In the genomic region with DNA sequence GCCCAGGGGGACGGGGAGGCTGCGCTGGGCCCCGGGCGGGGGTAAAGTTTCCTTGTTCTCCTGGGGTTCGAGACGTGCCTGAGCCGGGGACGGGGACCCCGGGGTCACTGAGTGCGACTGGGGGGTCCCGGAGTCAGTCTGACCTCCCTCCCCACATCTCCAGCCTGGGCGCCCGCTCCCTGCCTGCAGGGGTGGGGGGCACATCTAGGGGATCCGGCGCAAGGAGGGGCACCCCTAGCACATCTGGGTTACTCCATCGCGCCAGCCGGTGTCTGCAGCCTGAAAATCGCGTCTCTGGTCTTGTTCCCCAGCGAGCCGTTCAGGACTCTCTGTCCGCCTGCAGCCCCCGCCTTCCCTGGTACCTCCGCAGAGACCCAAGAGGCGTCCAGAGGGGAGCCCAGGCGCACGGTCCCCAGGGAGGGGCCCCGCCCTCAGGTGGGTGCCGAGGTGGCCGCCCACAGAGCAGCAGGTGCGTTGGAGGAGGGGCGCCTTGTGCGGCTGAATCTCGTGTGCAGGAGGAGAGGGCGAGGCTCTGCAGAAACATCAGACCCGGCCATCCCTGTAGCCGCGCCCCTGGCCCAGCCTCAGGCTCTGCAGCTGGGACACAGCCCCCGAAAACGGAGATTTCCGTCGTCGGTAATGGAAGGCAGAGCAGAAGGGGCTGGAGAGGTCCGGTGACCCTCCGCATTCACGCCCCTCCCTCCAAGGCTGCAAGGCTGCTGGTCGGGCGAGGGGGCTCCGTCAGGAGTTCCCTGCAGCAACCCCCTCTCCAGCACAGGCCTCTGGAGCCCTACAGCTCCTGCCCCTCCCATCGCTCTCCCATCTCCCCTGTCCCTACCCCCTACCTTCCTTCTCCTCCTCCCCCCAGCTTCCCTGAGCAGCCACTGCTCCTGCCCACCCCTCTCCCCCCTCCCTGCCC, we compare ENCODE assay signal across 15 cellular contexts. TPM values are rescaled to one million over a fixed set of nuclear protein-coding genes. Genes with fewer than 3 reads are reported as not detected.
DNase-seq lines count a peak whose midpoint lies in the region; ATAC-seq and TF ChIP-seq lines count a peak whose summit lies in the region.
"Had no signal": no experiment of that assay in that cellular context is flagged by ENCODE, and none has a peak within 500 bp of the region (broad histone marks: within the 10 kb centered on the region; RNA-seq: fewer than 3 reads in every experiment).

No MANE protein-coding gene starts in this region.

- H3K4me1 ChIP-seq in GM23338 (ENCODE audit: insufficient read depth) (no peaks in the 10 kb centered on the region), iPS-18a (ENCODE audit: control insufficient read depth, low read depth, low read length) (no peaks in the 10 kb centered on the region)
- H3K4me1 ChIP-seq: prostate gland had no signal

- no peaks in the 10 kb centered on the region for H3K36me3 ChIP-seq in GM23338 (ENCODE audit: insufficient read depth)
- no peaks in the 10 kb centered on the region for H3K36me3 ChIP-seq in iPS-18a (ENCODE audit: control insufficient read depth, low read depth, low read length)
- H3K36me3 ChIP-seq: prostate gland, thoracic aorta had no signal

- ATAC-seq in GM23338 (peak; percentile 32), GM18511 (IDR thresholded peaks at IDR 0.05; ENCODE audit: unreplicated experiment) (no peak), GM19328 (IDR thresholded peaks at IDR 0.05; ENCODE audit: unreplicated experiment) (no peak)
- ATAC-seq: esophagus mucosa had no signal

- H3F3A ChIP-seq in GM23338 (replicated peaks; ENCODE audit: low read depth), result no peaks in the 10 kb centered on the region

- peaks cover 26% of the 10 kb centered on the region for H3K27me3 Mint-ChIP-seq in GM23338 (ENCODE audit: insufficient read depth, low read depth, poor library complexity)

- peak overlapping the region; percentile 85 for H2AFZ ChIP-seq in GM23338

- peak overlapping the region; percentile 59 for H3K4me3 ChIP-seq in GM23338
- peak overlapping the region; percentile 35 for H3K4me3 ChIP-seq in iPS-18a (ENCODE audit: low read length)
- H3K4me3 ChIP-seq: prostate gland, thoracic aorta had no signal

- H3K4me3 Mint-ChIP-seq in GM23338, result peak overlapping the region; percentile 63
- H3K4me3 Mint-ChIP-seq: T-helper 1 cell treated with Interleukin-12 subunit alpha and Interleukin-12 subunit beta and Interleukin-4 antibody, amounts not matched to agents 30 μg/mL and 1 μg/mL, for 36 hours had no signal

- DNase-seq in COLO668 (lab: John Stamatoyannopoulos, UW; ENCODE audit: unreplicated experiment) (peak; percentile 66), GM23338 (ENCODE audit: low spot score) (peak; percentile 68), NCI-H526 (lab: John Stamatoyannopoulos, UW) (peak; percentile 77 to 96), putamen (ENCODE audit: low spot score) (no peak)
- DNase-seq: activated CD4-positive, alpha-beta T cell treated with anti-CD3 and anti-CD28 coated beads for 4 hours; dermis blood vessel endothelial cell; MM.1S; NCI-H524 had no signal

- no peak overlapping the region for H3K27ac ChIP-seq in GM23338 (ENCODE audit: low read depth)
- no peak overlapping the region for H3K27ac ChIP-seq in iPS-18a (ENCODE audit: low read length)
- H3K27ac ChIP-seq: prostate gland, thoracic aorta had no signal

- peaks cover 10% of the 10 kb centered on the region for H3K4me1 Mint-ChIP-seq in GM23338

- H3K4me2 ChIP-seq in GM23338, result peak overlapping the region; percentile 84

- H3K9me2 ChIP-seq in GM23338 (ENCODE audit: insufficient read depth), result no peaks in the 10 kb centered on the region

- no peak overlapping the region for H3K9ac ChIP-seq in iPS-18a (ENCODE audit: low read length)

- no peak overlapping the region for H3K27ac Mint-ChIP-seq in GM23338
- H3K27ac Mint-ChIP-seq: T-helper 1 cell treated with Interleukin-12 subunit alpha and Interleukin-12 subunit beta and Interleukin-4 antibody, amounts not matched to agents 30 μg/mL and 1 μg/mL, for 36 hours had no signal

- H4K20me1 ChIP-seq in GM23338 (replicated peaks; ENCODE audit: insufficient read depth), result no peaks in the 10 kb centered on the region

- H3K79me2 ChIP-seq in GM23338 (replicated peaks; ENCODE audit: insufficient read depth), result no peaks in the 10 kb centered on the region

- H3K9me3 ChIP-seq in iPS-18a (ENCODE audit: control insufficient read depth, low read depth, low read length), result no peaks in the 10 kb centered on the region
- H3K9me3 ChIP-seq: prostate gland, thoracic aorta had no signal

- no peaks in the 10 kb centered on the region; the same call in 2 of the 3 replicates for H3K36me3 Mint-ChIP-seq in GM23338 (ENCODE audit: low read depth)

- H3K27me3 ChIP-seq in GM23338 (ENCODE audit: insufficient read depth) (peaks cover 18% of the 10 kb centered on the region), iPS-18a (ENCODE audit: control insufficient read depth, insufficient read depth, low read length) (peaks cover 33% of the 10 kb centered on the region)

- peaks cover 2% of the 10 kb centered on the region; the same call in 1 of the 3 replicates for H3K9me3 Mint-ChIP-seq in GM23338
- H3K9me3 Mint-ChIP-seq: T-helper 1 cell treated with Interleukin-12 subunit alpha and Interleukin-12 subunit beta and Interleukin-4 antibody, amounts not matched to agents 30 μg/mL and 1 μg/mL, for 36 hours had no signal

- no peak for TF ChIP-seq CTCF in GM23338 (conservative IDR thresholded peaks at IDR 0.05; ENCODE audit: low read depth in 2 of 2)

TF ChIP-seq in GM23338, 12 proteins besides CTCF, POLR2A, EP300 and RAD21 (continues in another document):
- TF ChIP-seq, protein P1, sequence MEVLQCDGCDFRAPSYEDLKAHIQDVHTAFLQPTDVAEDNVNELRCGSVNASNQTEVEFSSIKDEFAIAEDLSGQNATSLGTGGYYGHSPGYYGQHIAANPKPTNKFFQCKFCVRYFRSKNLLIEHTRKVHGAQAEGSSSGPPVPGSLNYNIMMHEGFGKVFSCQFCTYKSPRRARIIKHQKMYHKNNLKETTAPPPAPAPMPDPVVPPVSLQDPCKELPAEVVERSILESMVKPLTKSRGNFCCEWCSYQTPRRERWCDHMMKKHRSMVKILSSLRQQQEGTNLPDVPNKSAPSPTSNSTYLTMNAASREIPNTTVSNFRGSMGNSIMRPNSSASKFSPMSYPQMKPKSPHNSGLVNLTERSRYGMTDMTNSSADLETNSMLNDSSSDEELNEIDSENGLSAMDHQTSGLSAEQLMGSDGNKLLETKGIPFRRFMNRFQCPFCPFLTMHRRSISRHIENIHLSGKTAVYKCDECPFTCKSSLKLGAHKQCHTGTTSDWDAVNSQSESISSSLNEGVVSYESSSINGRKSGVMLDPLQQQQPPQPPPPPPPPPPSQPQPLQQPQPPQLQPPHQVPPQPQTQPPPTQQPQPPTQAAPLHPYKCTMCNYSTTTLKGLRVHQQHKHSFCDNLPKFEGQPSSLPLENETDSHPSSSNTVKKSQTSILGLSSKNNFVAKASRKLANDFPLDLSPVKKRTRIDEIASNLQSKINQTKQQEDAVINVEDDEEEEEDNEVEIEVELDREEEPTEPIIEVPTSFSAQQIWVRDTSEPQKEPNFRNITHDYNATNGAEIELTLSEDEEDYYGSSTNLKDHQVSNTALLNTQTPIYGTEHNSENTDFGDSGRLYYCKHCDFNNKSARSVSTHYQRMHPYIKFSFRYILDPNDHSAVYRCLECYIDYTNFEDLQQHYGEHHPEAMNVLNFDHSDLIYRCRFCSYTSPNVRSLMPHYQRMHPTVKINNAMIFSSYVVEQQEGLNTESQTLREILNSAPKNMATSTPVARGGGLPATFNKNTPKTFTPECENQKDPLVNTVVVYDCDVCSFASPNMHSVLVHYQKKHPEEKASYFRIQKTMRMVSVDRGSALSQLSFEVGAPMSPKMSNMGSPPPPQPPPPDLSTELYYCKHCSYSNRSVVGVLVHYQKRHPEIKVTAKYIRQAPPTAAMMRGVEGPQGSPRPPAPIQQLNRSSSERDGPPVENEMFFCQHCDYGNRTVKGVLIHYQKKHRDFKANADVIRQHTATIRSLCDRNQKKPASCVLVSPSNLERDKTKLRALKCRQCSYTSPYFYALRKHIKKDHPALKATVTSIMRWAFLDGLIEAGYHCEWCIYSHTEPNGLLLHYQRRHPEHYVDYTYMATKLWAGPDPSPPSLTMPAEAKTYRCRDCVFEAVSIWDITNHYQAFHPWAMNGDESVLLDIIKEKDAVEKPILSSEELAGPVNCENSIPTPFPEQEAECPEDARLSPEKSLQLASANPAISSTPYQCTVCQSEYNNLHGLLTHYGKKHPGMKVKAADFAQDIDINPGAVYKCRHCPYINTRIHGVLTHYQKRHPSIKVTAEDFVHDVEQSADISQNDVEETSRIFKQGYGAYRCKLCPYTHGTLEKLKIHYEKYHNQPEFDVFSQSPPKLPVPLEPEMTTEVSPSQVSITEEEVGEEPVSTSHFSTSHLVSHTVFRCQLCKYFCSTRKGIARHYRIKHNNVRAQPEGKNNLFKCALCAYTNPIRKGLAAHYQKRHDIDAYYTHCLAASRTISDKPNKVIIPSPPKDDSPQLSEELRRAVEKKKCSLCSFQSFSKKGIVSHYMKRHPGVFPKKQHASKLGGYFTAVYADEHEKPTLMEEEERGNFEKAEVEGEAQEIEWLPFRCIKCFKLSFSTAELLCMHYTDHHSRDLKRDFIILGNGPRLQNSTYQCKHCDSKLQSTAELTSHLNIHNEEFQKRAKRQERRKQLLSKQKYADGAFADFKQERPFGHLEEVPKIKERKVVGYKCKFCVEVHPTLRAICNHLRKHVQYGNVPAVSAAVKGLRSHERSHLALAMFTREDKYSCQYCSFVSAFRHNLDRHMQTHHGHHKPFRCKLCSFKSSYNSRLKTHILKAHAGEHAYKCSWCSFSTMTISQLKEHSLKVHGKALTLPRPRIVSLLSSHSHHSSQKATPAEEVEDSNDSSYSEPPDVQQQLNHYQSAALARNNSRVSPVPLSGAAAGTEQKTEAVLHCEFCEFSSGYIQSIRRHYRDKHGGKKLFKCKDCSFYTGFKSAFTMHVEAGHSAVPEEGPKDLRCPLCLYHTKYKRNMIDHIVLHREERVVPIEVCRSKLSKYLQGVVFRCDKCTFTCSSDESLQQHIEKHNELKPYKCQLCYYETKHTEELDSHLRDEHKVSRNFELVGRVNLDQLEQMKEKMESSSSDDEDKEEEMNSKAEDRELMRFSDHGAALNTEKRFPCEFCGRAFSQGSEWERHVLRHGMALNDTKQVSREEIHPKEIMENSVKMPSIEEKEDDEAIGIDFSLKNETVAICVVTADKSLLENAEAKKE (CRISPR knock-in tag; IDR thresholded peaks at IDR 0.05), result no peak
- TF ChIP-seq, protein P2, sequence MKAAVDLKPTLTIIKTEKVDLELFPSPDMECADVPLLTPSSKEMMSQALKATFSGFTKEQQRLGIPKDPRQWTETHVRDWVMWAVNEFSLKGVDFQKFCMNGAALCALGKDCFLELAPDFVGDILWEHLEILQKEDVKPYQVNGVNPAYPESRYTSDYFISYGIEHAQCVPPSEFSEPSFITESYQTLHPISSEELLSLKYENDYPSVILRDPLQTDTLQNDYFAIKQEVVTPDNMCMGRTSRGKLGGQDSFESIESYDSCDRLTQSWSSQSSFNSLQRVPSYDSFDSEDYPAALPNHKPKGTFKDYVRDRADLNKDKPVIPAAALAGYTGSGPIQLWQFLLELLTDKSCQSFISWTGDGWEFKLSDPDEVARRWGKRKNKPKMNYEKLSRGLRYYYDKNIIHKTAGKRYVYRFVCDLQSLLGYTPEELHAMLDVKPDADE (IDR thresholded peaks at IDR 0.05), result no peak

RNA-seq across cellular contexts. Expression of a gene that starts 0.6 kb away (rescaled TPM):
- 1.9 and 3.9 TPM in 2 replicates for total RNA-seq in GM23338 (2014; rRNA removed; shearing (Covaris generic))
- polyA plus RNA-seq in GM23338 (2016; fragmentation: Nextera tagmentation; extraction: Ambion mirVana), result 2.1 and 2.7 TPM in 2 replicates
- total RNA-seq: dermis blood vessel endothelial cell, esophagus mucosa, thoracic aorta had no signal
